Comparison of ENCODE assay signal across 8 cellular contexts in the genomic region with DNA sequence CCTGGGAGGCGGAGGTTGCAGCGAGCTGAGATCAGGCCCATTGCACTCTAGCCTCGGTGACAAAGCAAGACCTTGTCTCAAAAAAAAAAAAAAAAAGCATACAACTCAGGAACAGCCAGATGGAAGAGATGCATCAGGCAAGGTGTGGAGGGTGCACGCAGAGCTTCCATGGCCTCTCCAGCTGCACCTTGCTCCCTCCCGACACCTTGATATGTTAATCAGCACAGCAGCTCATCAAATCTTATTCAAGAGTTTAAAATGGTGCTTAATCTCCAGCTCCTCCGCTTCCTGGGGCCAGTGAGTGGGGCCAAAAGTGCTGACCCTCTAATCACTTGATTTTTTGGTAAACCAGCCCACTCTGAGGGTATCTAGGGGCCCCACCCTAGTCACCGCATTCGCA.
"Had no signal": no experiment of that assay in that cellular context is flagged by ENCODE, and none has a peak within 500 bp of the region (broad histone marks: within the 10 kb centered on the region; RNA-seq: fewer than 3 reads in every experiment).

No MANE protein-coding gene starts in this region.

- ATAC-seq: HCT116 had no signal

- H3K27ac Mint-ChIP-seq: H9, HFFc6 had no signal

- H2AFZ ChIP-seq: GM23248 had no signal

- H3K9me3 ChIP-seq: HAP-1 had no signal

- H3K4me3 ChIP-seq: GM23248, HAP-1 had no signal

- H3K4me3 Mint-ChIP-seq: H9, HFFc6 had no signal

- H3K36me3 ChIP-seq: HAP-1 had no signal

- H3K27ac ChIP-seq: GM23248 had no signal

- DNase-seq: GM23248, GOT3, H7, H9, HCEC 1CT, HFFc6 had no signal

- H3K4me1 ChIP-seq: HAP-1 had no signal
